12 cellular contexts compared by ENCODE assay signal in the genomic region with DNA sequence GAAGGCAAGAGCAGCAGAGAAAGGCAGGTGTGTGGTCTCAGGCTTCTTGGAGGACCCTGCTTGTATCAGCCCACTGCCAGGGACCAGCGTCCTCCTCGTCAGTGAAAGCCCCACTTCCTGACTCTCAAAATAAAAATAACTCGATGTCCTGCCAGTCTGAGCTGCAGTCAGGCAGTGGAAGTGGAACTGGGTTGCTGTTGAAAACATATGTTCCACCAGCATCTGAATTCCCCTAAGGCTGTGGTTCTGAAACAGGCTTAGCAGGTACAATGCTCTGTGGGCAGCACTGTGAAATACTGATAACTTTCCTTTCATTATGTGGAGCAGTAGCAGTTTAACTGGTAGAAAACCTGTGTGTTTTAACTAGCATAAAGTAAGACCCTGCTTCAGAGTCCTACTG.
A peak's percentile ranks its signal among the peaks of the same experiment; 100 is the strongest.
DNase-seq lines count a peak whose midpoint lies in the region; ATAC-seq, FAIRE-seq and TF ChIP-seq lines count a peak whose summit lies in the region.
"Had no signal": no experiment of that assay in that cellular context is flagged by ENCODE, and none has a peak within 500 bp of the region (broad histone marks: within the 10 kb centered on the region; RNA-seq: fewer than 3 reads in every experiment).

No MANE protein-coding gene starts in this region.

- ATAC-seq in GM19328 (IDR thresholded peaks at IDR 0.05; ENCODE audit: unreplicated experiment) (peak; percentile 56), HG02763 (IDR thresholded peaks at IDR 0.05; ENCODE audit: unreplicated experiment) (peak; percentile 69), HG03521 (IDR thresholded peaks at IDR 0.05; ENCODE audit: unreplicated experiment) (peak; percentile 70)
- ATAC-seq: stimulated activated effector memory CD8-positive, alpha-beta T cell treated with anti-CD3 and anti-CD28 coated beads, Interleukin-12 subunit alpha, Interleukin-12 subunit beta, amount 100 ng/mL, for 72 hours had no signal

- TF ChIP-seq CTCF in coronary artery (IDR thresholded peaks at IDR 0.05), result no peak

- TF ChIP-seq POLR2A in GM12891 (IDR thresholded peaks at IDR 0.05; ENCODE audit: low read depth, low read length), result no peak

- no peak overlapping the region for H3K27ac ChIP-seq in coronary artery
- H3K27ac ChIP-seq: HL-60 had no signal

- DNase-seq in GM12891 (ENCODE audit: insufficient read length, low spot score), result peak; percentile 19
- no peak for DNase-seq in activated CD8-positive, alpha-beta memory T cell treated with anti-CD3 and anti-CD28 coated beads, Interleukin-2, amount 50 U/mL, for 4 hours
- DNase-seq in effector CD4-positive, alpha-beta T cell, result no peak
- no peak for DNase-seq in coronary artery (ENCODE audit: low spot score)
- no peak for DNase-seq in EL
- DNase-seq: GDM1, kidney glomerular epithelial cell had no signal

- peak; percentile 74 for FAIRE-seq in GM12891 (lab: Jason Lieb, UNC)

- H3K4me3 ChIP-seq in coronary artery, result no peak overlapping the region

TF ChIP-seq in GM12891, 5 proteins besides CTCF, POLR2A, EP300 and RAD21:
- peak; percentile 57 for TF ChIP-seq SPI1 (IDR thresholded peaks at IDR 0.05; ENCODE audit: low read depth, low read length)
- no peak for TF ChIP-seq POU2F2 (IDR thresholded peaks at IDR 0.05; ENCODE audit: low read depth, low read length)
TF ChIP-seq in GM12891: peak in this region for 1.
